Comparison of ENCODE assay signal across 2 cellular contexts in genomic region chr11:119369035-119369925, GRCh38.
TF ChIP-seq lines count a peak whose summit lies in the region.

No MANE protein-coding gene starts in this region.

TF ChIP-seq in HCT116, 20 proteins besides CTCF, POLR2A, EP300 and RAD21:
- TF ChIP-seq, protein P1, sequence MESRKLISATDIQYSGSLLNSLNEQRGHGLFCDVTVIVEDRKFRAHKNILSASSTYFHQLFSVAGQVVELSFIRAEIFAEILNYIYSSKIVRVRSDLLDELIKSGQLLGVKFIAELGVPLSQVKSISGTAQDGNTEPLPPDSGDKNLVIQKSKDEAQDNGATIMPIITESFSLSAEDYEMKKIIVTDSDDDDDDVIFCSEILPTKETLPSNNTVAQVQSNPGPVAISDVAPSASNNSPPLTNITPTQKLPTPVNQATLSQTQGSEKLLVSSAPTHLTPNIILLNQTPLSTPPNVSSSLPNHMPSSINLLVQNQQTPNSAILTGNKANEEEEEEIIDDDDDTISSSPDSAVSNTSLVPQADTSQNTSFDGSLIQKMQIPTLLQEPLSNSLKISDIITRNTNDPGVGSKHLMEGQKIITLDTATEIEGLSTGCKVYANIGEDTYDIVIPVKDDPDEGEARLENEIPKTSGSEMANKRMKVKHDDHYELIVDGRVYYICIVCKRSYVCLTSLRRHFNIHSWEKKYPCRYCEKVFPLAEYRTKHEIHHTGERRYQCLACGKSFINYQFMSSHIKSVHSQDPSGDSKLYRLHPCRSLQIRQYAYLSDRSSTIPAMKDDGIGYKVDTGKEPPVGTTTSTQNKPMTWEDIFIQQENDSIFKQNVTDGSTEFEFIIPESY (IDR thresholded peaks at IDR 0.05; ENCODE audit: extremely low read depth, insufficient replicate concordance, low read length), result no peak
- TF ChIP-seq ZFX (IDR thresholded peaks at IDR 0.05) (no peak), CBX3 (IDR thresholded peaks at IDR 0.05; ENCODE audit: low read depth) (no peak), POLR2AphosphoS5 (IDR thresholded peaks at IDR 0.05; ENCODE audit: low read depth, low read length) (no peak), ELF1 (IDR thresholded peaks at IDR 0.05; ENCODE audit: borderline replicate concordance, low read depth) (no peak), CEBPB (IDR thresholded peaks at IDR 0.05; ENCODE audit: low read depth) (no peak), EZH2 (IDR thresholded peaks at IDR 0.05) (no peak), REST (IDR thresholded peaks at IDR 0.05; ENCODE audit: low read depth) (no peak), YY1 (IDR thresholded peaks at IDR 0.05; ENCODE audit: extremely low read depth, insufficient replicate concordance, low read depth, low read length) (no peak), ZNF274 (IDR thresholded peaks at IDR 0.05; ENCODE audit: low read depth, low read length) (no peak), EGR1 (IDR thresholded peaks at IDR 0.05; ENCODE audit: low read depth) (no peak), SIN3A (IDR thresholded peaks at IDR 0.05; ENCODE audit: low read depth) (no peak), MAX (IDR thresholded peaks at IDR 0.05) (no peak), JUND (IDR thresholded peaks at IDR 0.05) (no peak)
TF ChIP-seq in HCT116: peak in this region for 0.

TF ChIP-seq in SK-N-SH, 30 proteins besides CTCF, POLR2A, EP300 and RAD21:
- TF ChIP-seq FOSL2 (IDR thresholded peaks at IDR 0.05; ENCODE audit: borderline replicate concordance, low read depth) (no peak), MAX (IDR thresholded peaks at IDR 0.05; ENCODE audit: low read depth) (no peak), USF2 (IDR thresholded peaks at IDR 0.05; ENCODE audit: borderline replicate concordance, low read depth, low read length) (no peak), RFX5 (IDR thresholded peaks at IDR 0.05; ENCODE audit: low read length) (no peak), TCF12 (IDR thresholded peaks at IDR 0.05) (peak; percentile 67; the same call in 1 of the 2 replicates), CHD2 (IDR thresholded peaks at IDR 0.05; ENCODE audit: low read length, partially characterized antibody) (peak; percentile 15), FOXJ3 (CRISPR knock-in tag; IDR thresholded peaks at IDR 0.05) (no peak), ELF1 (IDR thresholded peaks at IDR 0.05) (no peak), JUND (IDR thresholded peaks at IDR 0.05) (no peak), RCOR1 (IDR thresholded peaks at IDR 0.05; ENCODE audit: low read length) (0 out of 2 replicates have a peak, but pooled peaks have one; percentile 7)
- TF ChIP-seq, protein P2, sequence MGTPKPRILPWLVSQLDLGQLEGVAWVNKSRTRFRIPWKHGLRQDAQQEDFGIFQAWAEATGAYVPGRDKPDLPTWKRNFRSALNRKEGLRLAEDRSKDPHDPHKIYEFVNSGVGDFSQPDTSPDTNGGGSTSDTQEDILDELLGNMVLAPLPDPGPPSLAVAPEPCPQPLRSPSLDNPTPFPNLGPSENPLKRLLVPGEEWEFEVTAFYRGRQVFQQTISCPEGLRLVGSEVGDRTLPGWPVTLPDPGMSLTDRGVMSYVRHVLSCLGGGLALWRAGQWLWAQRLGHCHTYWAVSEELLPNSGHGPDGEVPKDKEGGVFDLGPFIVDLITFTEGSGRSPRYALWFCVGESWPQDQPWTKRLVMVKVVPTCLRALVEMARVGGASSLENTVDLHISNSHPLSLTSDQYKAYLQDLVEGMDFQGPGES (IDR thresholded peaks at IDR 0.05; ENCODE audit: low read depth, low read length), result no peak
